11 cellular contexts compared by ENCODE assay signal in genomic region chr1:150615346-150616201, GRCh38. TPM values are rescaled to one million over a fixed set of nuclear protein-coding genes. Genes with fewer than 3 reads are reported as not detected.
DNase-seq lines count a peak whose midpoint lies in the region; ATAC-seq, FAIRE-seq and TF ChIP-seq lines count a peak whose summit lies in the region.
"Had no signal": no experiment of that assay in that cellular context is flagged by ENCODE, and none has a peak within 500 bp of the region (broad histone marks: within the 10 kb centered on the region; RNA-seq: fewer than 3 reads in every experiment).

No MANE protein-coding gene starts in this region.

- H3K27ac ChIP-seq in A673 (ENCODE audit: low read depth, low read length, poor library complexity, severe bottlenecking) (peak overlapping the region; percentile 44), HL-60 (replicated peaks) (peak overlapping the region; percentile 95), HepG2 (ENCODE audit: extremely low read length, insufficient read depth, low read length) (peak overlapping the region; percentile 44)
- H3K27ac ChIP-seq: neural progenitor cell had no signal

- H3K27ac Mint-ChIP-seq in activated CD4-positive, alpha-beta memory T cell treated with anti-CD3 and anti-CD28 coated beads, Interleukin-2, amount 10 ng/mL, durations not matched to agents 7 days and 5 days: peak overlapping the region; percentile 77
- H3K27ac Mint-ChIP-seq: neural progenitor cell had no signal

- CTCF ChIA-PET in A673 (lab: Charles Lee) (no interaction called here), HepG2 (lab: Yijun Ruan, JAX; ENCODE audit: low intra/inter-chr PET ratio, low total read pairs) (no interaction called here)
- CTCF ChIA-PET in activated CD4-positive, alpha-beta memory T cell treated with anti-CD3 and anti-CD28 coated beads, Interleukin-2, amount 10 ng/mL, durations not matched to agents 7 days and 5 days (lab: Charles Lee): interaction anchor here (0.6 to 15.6 kb wide), 4 partner anchors 37 to 423 kb away, joined by 4 to 264 read pairs (median 6); partner anchors contain the start of gene MCL1

- DNase-seq in A673 (ENCODE audit: low spot score) (no peak), HL-60 (ENCODE audit: low read depth in 1 of 2, low spot score in 1 of 2) (no peak), HepG2 (ENCODE audit: low spot score) (no peak), G401 (ENCODE audit: low spot score) (no peak)
- DNase-seq in activated CD4-positive, alpha-beta memory T cell treated with anti-CD3 and anti-CD28 coated beads, Interleukin-2, amount 10 ng/mL, durations not matched to agents 7 days and 5 days: peak; percentile 31
- DNase-seq in stimulated activated CD4-positive, alpha-beta T cell treated with anti-CD3 and anti-CD28 coated beads, Interleukin-4, amount 100 ng/mL, for 1 hour: no peak
- DNase-seq: NCI-H2081 had no signal

- no peak overlapping the region for H3K9ac ChIP-seq in HepG2 (ENCODE audit: insufficient read depth, low read depth, low read length)
- H3K9ac ChIP-seq: neural progenitor cell had no signal

- H3K9me3 Mint-ChIP-seq in activated CD4-positive, alpha-beta memory T cell treated with anti-CD3 and anti-CD28 coated beads, Interleukin-2, amount 10 ng/mL, durations not matched to agents 7 days and 5 days: no peaks in the 10 kb centered on the region
- H3K9me3 Mint-ChIP-seq: neural progenitor cell had no signal

- H3K4me2 ChIP-seq in HepG2 (ENCODE audit: low read depth, low read length): no peak overlapping the region
- H3K4me2 ChIP-seq: neural progenitor cell had no signal

- WGBS in HepG2 (ENCODE audit: low lambda C conversion rate): 96% methylated on average over 12 of the region's 12 CpGs

- no peak for TF ChIP-seq CTCF in A673 (conservative IDR thresholded peaks at IDR 0.05; ENCODE audit: low read depth, low read length)
- TF ChIP-seq CTCF in HL-60 (IDR thresholded peaks at IDR 0.05; ENCODE audit: insufficient read depth, low read length): no peak
- TF ChIP-seq CTCF in HepG2 (CRISPR knock-in tag; IDR thresholded peaks at IDR 0.05): no peak

- POLR2A ChIA-PET in A673 (lab: Charles Lee; ENCODE audit: low non-redundant PET) (no interaction called here), HepG2 (lab: Yijun Ruan, JAX) (interaction anchor here (0.7 to 2.1 kb wide), 6 partner anchors 13 to 331 kb away, joined by 3 to 12 read pairs (median 4); partner anchors contain the start of genes ENSA and MCL1)
- POLR2A ChIA-PET in activated CD4-positive, alpha-beta memory T cell treated with anti-CD3 and anti-CD28 coated beads, Interleukin-2, amount 10 ng/mL, durations not matched to agents 7 days and 5 days (lab: Charles Lee): interaction anchor here (0.9 to 17.4 kb wide), 7 partner anchors 11 to 71 kb away, joined by 3 to 402 read pairs (median 4); partner anchors contain the start of genes ADAMTSL4, ENSA and MCL1

- intact Hi-C loops in A673 (cut with micrococcal nuclease; ENCODE audit: unreplicated experiment): no loop called here
- intact Hi-C loops in HepG2 (cut with micrococcal nuclease; ENCODE audit: unreplicated experiment): no loop called here

- no peaks in the 10 kb centered on the region for H3K27me3 Mint-ChIP-seq in activated CD4-positive, alpha-beta memory T cell treated with anti-CD3 and anti-CD28 coated beads, Interleukin-2, amount 10 ng/mL, durations not matched to agents 7 days and 5 days

- H3K9me3 ChIP-seq in A673 (ENCODE audit: low read depth, low read length, poor library complexity, severe bottlenecking) (no peaks in the 10 kb centered on the region), HepG2 (ENCODE audit: low read length) (no peaks in the 10 kb centered on the region)

- peaks cover 79% of the 10 kb centered on the region for H3K4me1 Mint-ChIP-seq in activated CD4-positive, alpha-beta memory T cell treated with anti-CD3 and anti-CD28 coated beads, Interleukin-2, amount 10 ng/mL, durations not matched to agents 7 days and 5 days

- H3K36me3 ChIP-seq in A673 (ENCODE audit: insufficient read depth, low read length, poor library complexity, severe bottlenecking): peaks cover 28% of the 10 kb centered on the region
- peaks cover 2 to 9% of the 10 kb centered on the region in 2 experiments for H3K36me3 ChIP-seq in HepG2 (replicated peaks in 1 of 2; ENCODE audit: control insufficient read depth in 1 of 2, insufficient read depth in 2 of 2, low read length in 2 of 2)
- H3K36me3 ChIP-seq: neural progenitor cell had no signal

- H2AFZ ChIP-seq in HepG2 (ENCODE audit: low read length): no peak overlapping the region
- H2AFZ ChIP-seq: neural progenitor cell had no signal

- ATAC-seq in HepG2: no peak
- no peak for ATAC-seq in GM18907 (IDR thresholded peaks at IDR 0.05; ENCODE audit: unreplicated experiment)
- no peak for ATAC-seq in HG02610 (IDR thresholded peaks at IDR 0.05; ENCODE audit: unreplicated experiment)

- TF ChIP-seq EP300 in HepG2 (IDR thresholded peaks at IDR 0.05; ENCODE audit: low read depth in 2 of 2, low read length in 2 of 2): no peak
- TF ChIP-seq EP300 in HepG2 (CRISPR knock-in tag; IDR thresholded peaks at IDR 0.05; ENCODE audit: borderline replicate concordance): no peak

- no peak for TF ChIP-seq POLR2A in HepG2 (IDR thresholded peaks at IDR 0.05; ENCODE audit: insufficient read depth in 1 of 2, low read depth in 2 of 2, low read length in 2 of 2)

- H3K4me1 ChIP-seq in A673 (ENCODE audit: insufficient read depth, low read length, poor library complexity, severe bottlenecking) (peaks cover 36% of the 10 kb centered on the region), HepG2 (ENCODE audit: insufficient read depth, low read length) (peaks cover 73% of the 10 kb centered on the region)
- H3K4me1 ChIP-seq: neural progenitor cell had no signal

- peak overlapping the region; percentile 29 for H3K4me3 Mint-ChIP-seq in activated CD4-positive, alpha-beta memory T cell treated with anti-CD3 and anti-CD28 coated beads, Interleukin-2, amount 10 ng/mL, durations not matched to agents 7 days and 5 days
- H3K4me3 Mint-ChIP-seq: neural progenitor cell had no signal

- H3K79me2 ChIP-seq in HepG2 (ENCODE audit: insufficient read depth, low read length): no peaks in the 10 kb centered on the region

- H3K4me3 ChIP-seq in A673 (ENCODE audit: low read depth, low read length, poor library complexity, severe bottlenecking): no peak overlapping the region
- no peak overlapping the region for H3K4me3 ChIP-seq in HL-60 (replicated peaks; ENCODE audit: insufficient read depth, low read length)
- H3K4me3 ChIP-seq in HepG2 (replicated peaks in 1 of 3; ENCODE audit: insufficient read depth in 1 of 3, low read depth in 2 of 3, low read length in 3 of 3): no peak overlapping the region
- H3K4me3 ChIP-seq: neural progenitor cell had no signal

- H3K36me3 Mint-ChIP-seq in activated CD4-positive, alpha-beta memory T cell treated with anti-CD3 and anti-CD28 coated beads, Interleukin-2, amount 10 ng/mL, durations not matched to agents 7 days and 5 days (ENCODE audit: low read depth): peaks cover 60% of the 10 kb centered on the region

- in situ Hi-C loops in HepG2 (cut with HindIII; ENCODE audit: extremely low pct_ligation_motif_present, low pct_unique_long_range_greater_than_20kb): no loop called here
- in situ Hi-C loops in G401 (cut with HindIII; ENCODE audit: low sequenced_read_pairs): no loop called here

- no peaks in the 10 kb centered on the region for H4K20me1 ChIP-seq in HepG2 (ENCODE audit: insufficient read depth, low read length)

- H3K27me3 ChIP-seq in A673 (replicated peaks; ENCODE audit: insufficient read depth, low read depth, low read length, poor library complexity) (no peaks in the 10 kb centered on the region), HL-60 (ENCODE audit: insufficient read depth, poor library complexity, severe bottlenecking) (no peaks in the 10 kb centered on the region), HepG2 (ENCODE audit: control insufficient read depth in 1 of 2, insufficient read depth in 2 of 2, low read length in 2 of 2) (no peaks in the 10 kb centered on the region)
- H3K27me3 ChIP-seq: neural progenitor cell had no signal

- FAIRE-seq in HepG2 (lab: Jason Lieb, UNC): no peak
- FAIRE-seq: bronchial epithelial cell had no signal

- no TSS peak for BruUV-seq in A673 (replicated peaks; lab: Mats Ljungman, UMichigan)
- BruUV-seq in HepG2 (replicated peaks; lab: Mats Ljungman, UMichigan): no TSS peak

- no peak for TF ChIP-seq RAD21 in HepG2 (CRISPR knock-in tag; IDR thresholded peaks at IDR 0.05)

RNA-seq across cellular contexts. Expression of gene ENSA, which starts 13.8 kb away (rescaled TPM):
- 222 and 237 TPM in 2 replicates for total RNA-seq in A673 (2021)
- total RNA-seq in activated CD4-positive, alpha-beta memory T cell treated with anti-CD3 and anti-CD28 coated beads, Interleukin-2, amount 10 ng/mL, durations not matched to agents 7 days and 5 days: 100 to 1,000 TPM; 221 to 223 TPM
- 111 and 137 TPM in 2 replicates for total RNA-seq in HepG2 (2016; rRNA removed; fragmentation: Illumina TruSeq; extraction: Trizol)
- total RNA-seq in HepG2 (2016; cell fraction: cytosol; rRNA removed; fragmentation: Illumina TruSeq; extraction: Trizol; ENCODE audit: low read depth): 32.7 and 33.3 TPM in 2 replicates
- total RNA-seq in HepG2 (2016; cell fraction: insoluble cytoplasmic fraction; rRNA removed; fragmentation: Illumina TruSeq; extraction: Trizol): 104 and 136 TPM in 2 replicates
- 71.0 and 79.7 TPM in 2 replicates for total RNA-seq in HepG2 (2016; cell fraction: membrane; rRNA removed; fragmentation: Illumina TruSeq; extraction: Trizol)
- 59.2 and 64.7 TPM in 2 replicates for total RNA-seq in HepG2 (2016; cell fraction: nucleus; rRNA removed; fragmentation: Illumina TruSeq; extraction: Trizol)
- 54.5 and 55.1 TPM in 2 replicates for polyA plus RNA-seq in HepG2 (2011; rRNA removed)
- polyA plus RNA-seq in HepG2 (2011; cell fraction: cytosol; rRNA removed): 35.3 and 39.9 TPM in 2 replicates
- 18.3 and 19.1 TPM in 2 replicates for polyA plus RNA-seq in HepG2 (2011; cell fraction: nucleus; rRNA removed)
- polyA plus RNA-seq in HepG2 (2012): 68.7 and 69.6 TPM in 2 replicates
- polyA plus RNA-seq in HepG2 (2016; cell fraction: cytosol; fragmentation: Illumina TruSeq; extraction: Trizol; ENCODE audit: low read depth): 46.8 and 50.7 TPM in 2 replicates
- 203 and 211 TPM in 2 replicates for polyA plus RNA-seq in HepG2 (2016; cell fraction: insoluble cytoplasmic fraction; fragmentation: Illumina TruSeq; extraction: Trizol; ENCODE audit: low read depth)
- polyA plus RNA-seq in HepG2 (2016; cell fraction: membrane; fragmentation: Illumina TruSeq; extraction: Trizol; ENCODE audit: low read depth): 87.0 and 96.1 TPM in 2 replicates
- 97.2 and 103 TPM in 2 replicates for polyA plus RNA-seq in HepG2 (2016; cell fraction: nucleus; fragmentation: Illumina TruSeq; extraction: Trizol; ENCODE audit: insufficient read depth, low read depth)
- 25.8 and 53.2 TPM in 2 replicates for polyA minus RNA-seq in HepG2 (2011; rRNA and poly(A)+ RNA removed; ENCODE audit: low replicate concordance)
- polyA minus RNA-seq in HepG2 (2011; cell fraction: cytosol; rRNA and poly(A)+ RNA removed): 16.0 and 18.2 TPM in 2 replicates
- 34.9 and 47.6 TPM in 2 replicates for polyA minus RNA-seq in HepG2 (2011; cell fraction: nucleus; rRNA and poly(A)+ RNA removed)
- 219 and 372 TPM in 2 replicates for total RNA-seq in G401 (2014; rRNA removed; shearing (Covaris generic))

RNA-seq across cellular contexts. Expression of gene MCL1, which starts 36.2 kb away (rescaled TPM):
- total RNA-seq in A673 (2021): 123 and 163 TPM in 2 replicates
- 100 to 1,000 TPM; 470 to 472 TPM for total RNA-seq in activated CD4-positive, alpha-beta memory T cell treated with anti-CD3 and anti-CD28 coated beads, Interleukin-2, amount 10 ng/mL, durations not matched to agents 7 days and 5 days
- 113 and 125 TPM in 2 replicates for total RNA-seq in HepG2 (2016; rRNA removed; fragmentation: Illumina TruSeq; extraction: Trizol)
- 16.3 and 19.0 TPM in 2 replicates for total RNA-seq in HepG2 (2016; cell fraction: cytosol; rRNA removed; fragmentation: Illumina TruSeq; extraction: Trizol; ENCODE audit: low read depth)
- 108 and 127 TPM in 2 replicates for total RNA-seq in HepG2 (2016; cell fraction: insoluble cytoplasmic fraction; rRNA removed; fragmentation: Illumina TruSeq; extraction: Trizol)
- 41.9 and 48.9 TPM in 2 replicates for total RNA-seq in HepG2 (2016; cell fraction: membrane; rRNA removed; fragmentation: Illumina TruSeq; extraction: Trizol)
- 150 and 151 TPM in 2 replicates for total RNA-seq in HepG2 (2016; cell fraction: nucleus; rRNA removed; fragmentation: Illumina TruSeq; extraction: Trizol)
- polyA plus RNA-seq in HepG2 (2011; rRNA removed): 69.5 and 70.6 TPM in 2 replicates
- 40.6 and 51.3 TPM in 2 replicates for polyA plus RNA-seq in HepG2 (2011; cell fraction: cytosol; rRNA removed)
- 127 and 138 TPM in 2 replicates for polyA plus RNA-seq in HepG2 (2011; cell fraction: nucleus; rRNA removed)
- polyA plus RNA-seq in HepG2 (2012): 59.5 and 80.1 TPM in 2 replicates
- polyA plus RNA-seq in HepG2 (2016; cell fraction: cytosol; fragmentation: Illumina TruSeq; extraction: Trizol; ENCODE audit: low read depth): 5.6 and 6.4 TPM in 2 replicates
- 99.4 and 100.0 TPM in 2 replicates for polyA plus RNA-seq in HepG2 (2016; cell fraction: insoluble cytoplasmic fraction; fragmentation: Illumina TruSeq; extraction: Trizol; ENCODE audit: low read depth)
- 21.9 and 23.4 TPM in 2 replicates for polyA plus RNA-seq in HepG2 (2016; cell fraction: membrane; fragmentation: Illumina TruSeq; extraction: Trizol; ENCODE audit: low read depth)
- 207 and 216 TPM in 2 replicates for polyA plus RNA-seq in HepG2 (2016; cell fraction: nucleus; fragmentation: Illumina TruSeq; extraction: Trizol; ENCODE audit: insufficient read depth, low read depth)
- 65.4 and 90.8 TPM in 2 replicates for polyA minus RNA-seq in HepG2 (2011; rRNA and poly(A)+ RNA removed; ENCODE audit: low replicate concordance)
- 72.9 and 73.2 TPM in 2 replicates for polyA minus RNA-seq in HepG2 (2011; cell fraction: cytosol; rRNA and poly(A)+ RNA removed)
- polyA minus RNA-seq in HepG2 (2011; cell fraction: nucleus; rRNA and poly(A)+ RNA removed): 152 and 196 TPM in 2 replicates
- 112 and 129 TPM in 2 replicates for total RNA-seq in G401 (2014; rRNA removed; shearing (Covaris generic))

Comparison
In these comparisons a context has a peak if more than half of its experiments do, and no peak if none do; other contexts are left out.
1. H3K27ac ChIP-seq: peak in every context shown above with its lines; median percentile 95 in HL-60; 44 in A673; 44 in HepG2.